1 cellular context compared by ENCODE assay signal in the genomic region with DNA sequence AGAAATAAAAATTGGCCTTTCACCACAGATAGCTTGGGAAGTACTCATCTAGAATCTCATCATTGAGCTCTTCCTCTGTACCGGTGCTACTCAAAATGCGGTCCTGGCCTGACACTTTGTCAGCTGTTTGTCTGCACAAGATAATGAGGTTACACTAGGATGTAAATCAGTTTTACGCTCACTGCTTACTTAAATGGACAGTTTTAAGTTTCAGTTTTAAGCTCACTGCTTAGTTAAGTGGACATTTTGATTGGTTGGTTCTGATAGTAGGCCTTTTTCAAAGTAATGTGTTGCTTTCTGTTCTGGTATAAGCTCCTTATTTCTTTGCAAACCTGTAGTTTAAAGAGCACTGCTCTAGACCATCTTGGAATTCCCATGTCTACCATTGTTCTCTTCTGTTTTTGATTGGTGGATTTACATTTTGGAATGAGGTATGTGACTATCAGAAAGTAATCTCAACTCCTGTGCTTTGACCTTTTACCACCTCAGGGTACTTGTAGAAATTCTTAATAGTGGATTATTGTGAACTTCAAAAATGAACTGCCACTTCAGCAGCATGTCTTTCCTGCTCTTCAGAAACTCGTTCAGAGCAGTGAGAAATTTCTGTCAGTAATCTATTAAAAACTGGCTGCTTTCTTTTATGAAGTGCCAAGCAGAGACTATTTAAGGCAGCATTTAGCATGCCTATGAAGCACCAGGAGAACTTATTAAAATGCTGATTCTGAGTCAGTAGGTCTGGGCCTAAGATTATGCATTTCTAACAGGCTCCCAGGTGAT.
TF ChIP-seq lines count a peak whose summit lies in the region.

No MANE protein-coding gene starts in this region.

TF ChIP-seq in IMR-90, 13 proteins besides CTCF, POLR2A, EP300 and RAD21:
- TF ChIP-seq NFE2L2 (IDR thresholded peaks at IDR 0.05; ENCODE audit: low read depth, low read length) (no peak), SMC3 (IDR thresholded peaks at IDR 0.05; ENCODE audit: low read depth, low read length) (no peak), MAZ (IDR thresholded peaks at IDR 0.05; ENCODE audit: borderline replicate concordance, low read depth, low read length) (no peak), BHLHE40 (IDR thresholded peaks at IDR 0.05; ENCODE audit: low read depth, low read length) (no peak), FOS (IDR thresholded peaks at IDR 0.05; ENCODE audit: low read depth, low read length) (no peak), RFX5 (IDR thresholded peaks at IDR 0.05; ENCODE audit: low read depth, low read length) (no peak), RCOR1 (IDR thresholded peaks at IDR 0.05; ENCODE audit: insufficient replicate concordance, low read length) (no peak), MAFK (IDR thresholded peaks at IDR 0.05; ENCODE audit: low read depth, low read length) (no peak), CEBPB (IDR thresholded peaks at IDR 0.05; ENCODE audit: low read depth, low read length) (no peak), CHD1 (IDR thresholded peaks at IDR 0.05; ENCODE audit: low read depth, low read length) (no peak)
- TF ChIP-seq, protein P1, sequence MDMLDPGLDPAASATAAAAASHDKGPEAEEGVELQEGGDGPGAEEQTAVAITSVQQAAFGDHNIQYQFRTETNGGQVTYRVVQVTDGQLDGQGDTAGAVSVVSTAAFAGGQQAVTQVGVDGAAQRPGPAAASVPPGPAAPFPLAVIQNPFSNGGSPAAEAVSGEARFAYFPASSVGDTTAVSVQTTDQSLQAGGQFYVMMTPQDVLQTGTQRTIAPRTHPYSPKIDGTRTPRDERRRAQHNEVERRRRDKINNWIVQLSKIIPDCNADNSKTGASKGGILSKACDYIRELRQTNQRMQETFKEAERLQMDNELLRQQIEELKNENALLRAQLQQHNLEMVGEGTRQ (IDR thresholded peaks at IDR 0.05; ENCODE audit: low read depth, low read length), result no peak
- TF ChIP-seq, protein P2, sequence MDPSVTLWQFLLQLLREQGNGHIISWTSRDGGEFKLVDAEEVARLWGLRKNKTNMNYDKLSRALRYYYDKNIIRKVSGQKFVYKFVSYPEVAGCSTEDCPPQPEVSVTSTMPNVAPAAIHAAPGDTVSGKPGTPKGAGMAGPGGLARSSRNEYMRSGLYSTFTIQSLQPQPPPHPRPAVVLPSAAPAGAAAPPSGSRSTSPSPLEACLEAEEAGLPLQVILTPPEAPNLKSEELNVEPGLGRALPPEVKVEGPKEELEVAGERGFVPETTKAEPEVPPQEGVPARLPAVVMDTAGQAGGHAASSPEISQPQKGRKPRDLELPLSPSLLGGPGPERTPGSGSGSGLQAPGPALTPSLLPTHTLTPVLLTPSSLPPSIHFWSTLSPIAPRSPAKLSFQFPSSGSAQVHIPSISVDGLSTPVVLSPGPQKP (IDR thresholded peaks at IDR 0.05; ENCODE audit: borderline replicate concordance, low read depth, low read length), result no peak
